ENCODE assay signal across 8 cellular contexts in the genomic region with DNA sequence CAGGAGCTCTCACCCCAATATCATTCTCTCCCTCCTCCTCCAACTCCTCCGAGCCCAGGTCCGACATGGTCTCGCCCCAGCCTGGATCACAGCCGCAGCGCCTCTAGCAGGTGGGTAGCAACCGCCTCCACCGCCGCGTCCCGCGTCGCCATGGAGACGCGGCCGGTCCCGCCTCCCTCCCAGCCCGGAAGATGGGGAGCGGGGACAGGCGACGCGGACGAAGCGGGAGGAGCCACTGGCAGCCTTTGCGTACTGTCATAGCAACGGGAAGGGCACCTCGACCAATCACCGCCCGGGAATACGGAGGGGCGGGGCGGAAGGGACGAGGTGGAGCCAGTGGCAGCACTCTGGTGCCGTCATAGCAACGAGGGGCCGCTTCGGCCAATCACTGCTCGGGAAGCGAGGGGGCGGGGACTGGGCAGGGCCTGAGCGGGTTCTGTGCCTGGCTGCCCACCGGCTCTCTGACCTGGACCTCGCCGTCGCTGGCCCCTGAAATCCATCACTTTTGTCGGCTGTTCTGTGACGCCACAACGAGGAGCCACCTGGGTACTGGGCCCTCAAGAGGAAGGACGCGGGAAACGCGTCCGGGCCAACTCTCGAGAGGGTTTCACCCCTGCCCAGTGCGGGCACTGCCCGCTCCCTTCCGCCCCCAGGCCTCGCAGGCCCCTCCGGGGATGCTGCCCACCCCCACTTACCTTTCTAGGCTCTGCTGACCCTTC. TPM values are rescaled to one million over a fixed set of nuclear protein-coding genes. Genes with fewer than 3 reads are reported as not detected.
DNase-seq lines count a peak whose midpoint lies in the region; ATAC-seq and TF ChIP-seq lines count a peak whose summit lies in the region.

A gene (minus strand): TSS at position 105 of the 719 bp plus-strand sequence. CDS start 38 bp downstream, at position 67.

- H3K27ac ChIP-seq in CD4-positive, alpha-beta T cell (ENCODE audit: low read depth, low read length) = peak within 1 kb of the TSS; percentile 26
- H3K27ac ChIP-seq in dorsolateral prefrontal cortex (peak within 1 kb of the TSS in 57 of 59 donors; percentile 57 to 95 (median 87)), liver (ENCODE audit: low read depth in 1 of 2, low read length in 2 of 2) (peak within 1 kb of the TSS; percentile 35 to 48)

- H3K4me1 Mint-ChIP-seq in CD4-positive, alpha-beta T cell (ENCODE audit: low read depth) = peaks cover 24% of the 10 kb centered on the region
- peaks cover 21% of the 10 kb centered on the region for H3K4me1 Mint-ChIP-seq in activated CD4-positive, alpha-beta memory T cell treated with anti-CD3 and anti-CD28 coated beads for 36 hours (ENCODE audit: low read depth)

- H3K4me3 ChIP-seq in dorsolateral prefrontal cortex (peak within 1 kb of the TSS; percentile 59 to 98 (median 86)), liver (ENCODE audit: low read depth in 1 of 3, low read length in 3 of 3) (peak within 1 kb of the TSS; percentile 63 to 82 (median 67))

- POLR2A ChIA-PET in CD4-positive, alpha-beta T cell (lab: Charles Lee) = interaction anchor here (1.8 to 2.7 kb wide), 2 partner anchors 17 to 31 kb away, joined by 7 to 14 read pairs; a partner anchor contains a TSS
- POLR2A ChIA-PET in activated CD4-positive, alpha-beta memory T cell treated with anti-CD3 and anti-CD28 coated beads for 36 hours (lab: Charles Lee) = interaction anchor here (0.6 to 2.4 kb wide), 3 partner anchors 18 to 87 kb away, joined by 3 to 6 read pairs (median 3); a partner anchor contains a TSS

- under 1% methylated on average over 58 of the region's 58 CpGs for WGBS in liver

- H3K4me3 Mint-ChIP-seq in CD4-positive, alpha-beta T cell = peak within 1 kb of the TSS; percentile 89
- peak within 1 kb of the TSS; percentile 90 for H3K4me3 Mint-ChIP-seq in activated CD4-positive, alpha-beta memory T cell treated with anti-CD3 and anti-CD28 coated beads for 36 hours

- H3K27ac Mint-ChIP-seq in CD4-positive, alpha-beta T cell = peak within 1 kb of the TSS; percentile 84
- peak within 1 kb of the TSS; percentile 67 for H3K27ac Mint-ChIP-seq in activated CD4-positive, alpha-beta memory T cell treated with anti-CD3 and anti-CD28 coated beads for 36 hours

- H3K9me3 ChIP-seq in CD4-positive, alpha-beta T cell (ENCODE audit: control insufficient read depth, low read length) = no peaks in the 10 kb centered on the region
- no peaks in the 10 kb centered on the region for H3K9me3 ChIP-seq in liver (ENCODE audit: control insufficient read depth in 4 of 4, low read length in 3 of 4)

- peak; percentile 97 for ATAC-seq in CD4-positive, alpha-beta T cell (ENCODE audit: poor library complexity)
- ATAC-seq in GM19452 (IDR thresholded peaks at IDR 0.05; ENCODE audit: unreplicated experiment) = peak; percentile 99
- ATAC-seq in HG03575 (IDR thresholded peaks at IDR 0.05; ENCODE audit: extremely low read depth, insufficient number of reproducible peaks, low FRiP score, unreplicated experiment) = peak; percentile 86

- no peaks in the 10 kb centered on the region for H3K27me3 Mint-ChIP-seq in CD4-positive, alpha-beta T cell
- H3K27me3 Mint-ChIP-seq in activated CD4-positive, alpha-beta memory T cell treated with anti-CD3 and anti-CD28 coated beads for 36 hours = peaks cover 1% of the 10 kb centered on the region

- no peaks in the 10 kb centered on the region for H3K27me3 ChIP-seq in CD4-positive, alpha-beta T cell (ENCODE audit: control insufficient read depth, insufficient read depth, low read length)
- H3K27me3 ChIP-seq in dorsolateral prefrontal cortex = no peaks in the 10 kb centered on the region
- H3K27me3 ChIP-seq in liver (ENCODE audit: control insufficient read depth in 4 of 4, insufficient read depth in 4 of 4, low read length in 3 of 4) = no peaks in the 10 kb centered on the region

- H3K9me3 Mint-ChIP-seq in CD4-positive, alpha-beta T cell = no peaks in the 10 kb centered on the region
- no peaks in the 10 kb centered on the region for H3K9me3 Mint-ChIP-seq in activated CD4-positive, alpha-beta memory T cell treated with anti-CD3 and anti-CD28 coated beads for 36 hours

- peak; percentile 16 to 43 for TF ChIP-seq RAD21 in liver (IDR thresholded peaks at IDR 0.05)

- H3K9ac ChIP-seq in liver (ENCODE audit: low read depth in 1 of 2, low read length in 2 of 2) = peak within 1 kb of the TSS; percentile 20 to 84

- H3K36me3 ChIP-seq in liver (ENCODE audit: control insufficient read depth in 4 of 4, insufficient read depth in 3 of 4, low read depth in 1 of 4, low read length in 3 of 4) = no peaks in the 10 kb centered on the region

- H3K36me3 Mint-ChIP-seq in CD4-positive, alpha-beta T cell (ENCODE audit: low read depth) = no peaks in the 10 kb centered on the region
- no peaks in the 10 kb centered on the region for H3K36me3 Mint-ChIP-seq in activated CD4-positive, alpha-beta memory T cell treated with anti-CD3 and anti-CD28 coated beads for 36 hours

- peaks cover 5 to 15% (median 9%) of the 10 kb centered on the region in 4 donors for H3K4me1 ChIP-seq in liver (ENCODE audit: control insufficient read depth in 4 of 4, insufficient read depth in 4 of 4, low read length in 3 of 4)

- DNase-seq in CD4-positive, alpha-beta T cell = peak; percentile 97 to 100 (median 99)
- DNase-seq in NCI-H82 (lab: John Stamatoyannopoulos, UW) = peak; percentile 100
- DNase-seq in activated CD4-positive, alpha-beta memory T cell treated with anti-CD3 and anti-CD28 coated beads for 36 hours = peak; percentile 100
- DNase-seq in dorsolateral prefrontal cortex = peak; percentile 100
- DNase-seq in stimulated activated CD4-positive, alpha-beta T cell treated with anti-CD3 and anti-CD28 coated beads, Interleukin-4, amount 100 ng/mL, for 1 hour = peak; percentile 99

- intact Hi-C loops in CD4-positive, alpha-beta T cell (cut with DNase I, micrococcal nuclease) = loop anchor here (1.0 to 5.0 kb wide), 3 partner anchors 32 to 396 kb away; a partner anchor contains a TSS
- intact Hi-C loops in activated CD4-positive, alpha-beta memory T cell treated with anti-CD3 and anti-CD28 coated beads for 36 hours (cut with micrococcal nuclease) = loop anchor here (1.0 to 2.0 kb wide), 4 partner anchors 18 to 478 kb away; a partner anchor contains a TSS
- intact Hi-C loops in dorsolateral prefrontal cortex (cut with DNase I) = loop anchor here in 1 of 2 donors (5.0 kb wide), 1 partner anchor 36 kb away; no protein-coding TSS in a partner anchor

- TF ChIP-seq CTCF in CD4-positive, alpha-beta T cell (IDR thresholded peaks at IDR 0.05) = no peak
- TF ChIP-seq CTCF in dorsolateral prefrontal cortex (IDR thresholded peaks at IDR 0.05 in 54 of 56, conservative IDR thresholded peaks at IDR 0.05 in 2 of 56; ENCODE audit: low read depth in 1 of 56, partially characterized antibody in 56 of 56) = peak in 10 of 56 donors; percentile 9 to 35 (median 18)
- TF ChIP-seq CTCF in liver (IDR thresholded peaks at IDR 0.05; ENCODE audit: low read depth, low read length, missing input control) = no peak

- CTCF ChIA-PET in CD4-positive, alpha-beta T cell (lab: Charles Lee) = no interaction called here
- CTCF ChIA-PET in activated CD4-positive, alpha-beta memory T cell treated with anti-CD3 and anti-CD28 coated beads for 36 hours (lab: Charles Lee) = interaction anchor here (1.1 kb wide), 1 partner anchor 115 kb away, joined by 3 read pairs; no protein-coding TSS in a partner anchor

TF ChIP-seq in liver, 16 proteins besides CTCF, POLR2A, EP300 and RAD21 (continues in another document):
- TF ChIP-seq GABPA (IDR thresholded peaks at IDR 0.05 in 1 of 2, conservative IDR thresholded peaks at IDR 0.05 in 1 of 2) (peak in 1 of 2 donors; percentile 85), JUND (IDR thresholded peaks at IDR 0.05) (no peak), TAF1 (conservative IDR thresholded peaks at IDR 0.05) (no peak), HNF4G (IDR thresholded peaks at IDR 0.05) (no peak), EGR1 (IDR thresholded peaks at IDR 0.05; ENCODE audit: low read depth in 2 of 2) (no peak), YY1 (IDR thresholded peaks at IDR 0.05) (peak; percentile 59), FOXA2 (IDR thresholded peaks at IDR 0.05) (no peak), NR2F2 (IDR thresholded peaks at IDR 0.05) (no peak), SP1 (IDR thresholded peaks at IDR 0.05) (peak; percentile 92), RXRA (IDR thresholded peaks at IDR 0.05) (no peak), FOXA1 (IDR thresholded peaks at IDR 0.05) (no peak), HNF4A (conservative IDR thresholded peaks at IDR 0.05) (no peak)
- TF ChIP-seq, protein P1, sequence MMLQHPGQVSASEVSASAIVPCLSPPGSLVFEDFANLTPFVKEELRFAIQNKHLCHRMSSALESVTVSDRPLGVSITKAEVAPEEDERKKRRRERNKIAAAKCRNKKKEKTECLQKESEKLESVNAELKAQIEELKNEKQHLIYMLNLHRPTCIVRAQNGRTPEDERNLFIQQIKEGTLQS (IDR thresholded peaks at IDR 0.05) = no peak
- TF ChIP-seq, protein P2, sequence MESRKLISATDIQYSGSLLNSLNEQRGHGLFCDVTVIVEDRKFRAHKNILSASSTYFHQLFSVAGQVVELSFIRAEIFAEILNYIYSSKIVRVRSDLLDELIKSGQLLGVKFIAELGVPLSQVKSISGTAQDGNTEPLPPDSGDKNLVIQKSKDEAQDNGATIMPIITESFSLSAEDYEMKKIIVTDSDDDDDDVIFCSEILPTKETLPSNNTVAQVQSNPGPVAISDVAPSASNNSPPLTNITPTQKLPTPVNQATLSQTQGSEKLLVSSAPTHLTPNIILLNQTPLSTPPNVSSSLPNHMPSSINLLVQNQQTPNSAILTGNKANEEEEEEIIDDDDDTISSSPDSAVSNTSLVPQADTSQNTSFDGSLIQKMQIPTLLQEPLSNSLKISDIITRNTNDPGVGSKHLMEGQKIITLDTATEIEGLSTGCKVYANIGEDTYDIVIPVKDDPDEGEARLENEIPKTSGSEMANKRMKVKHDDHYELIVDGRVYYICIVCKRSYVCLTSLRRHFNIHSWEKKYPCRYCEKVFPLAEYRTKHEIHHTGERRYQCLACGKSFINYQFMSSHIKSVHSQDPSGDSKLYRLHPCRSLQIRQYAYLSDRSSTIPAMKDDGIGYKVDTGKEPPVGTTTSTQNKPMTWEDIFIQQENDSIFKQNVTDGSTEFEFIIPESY (IDR thresholded peaks at IDR 0.05) = no peak

RNA-seq across cellular contexts. Expression of the gene that starts here (rescaled TPM):
- total RNA-seq in CD4-positive, alpha-beta T cell = under 1 TPM; 0.34 to 0.38 TPM
- total RNA-seq in activated CD4-positive, alpha-beta memory T cell treated with anti-CD3 and anti-CD28 coated beads for 36 hours = under 1 TPM; 0.38 to 0.53 TPM
- 10 to 100 TPM in 14 of 120 experiments, 1 to 10 TPM in 106; 3.5 to 12.9 (median 7.5) TPM for total RNA-seq in dorsolateral prefrontal cortex
- under 1 TPM; 0.09 to 0.17 TPM for total RNA-seq in liver
- polyA plus RNA-seq in liver = under 1 TPM in 1 of 2 donors, not detected in 1; 0.16 TPM

Comparison
In these comparisons a context has a peak if more than half of its experiments do, and no peak if none do; other contexts are left out.
1. Peak in every context shown above with its lines: DNase-seq, ATAC-seq, H3K4me3 ChIP-seq and H3K27ac ChIP-seq.
2. Peak in DNase-seq, ATAC-seq and H3K27ac ChIP-seq in CD4-positive, alpha-beta T cell; RNA of the gene not detected or under 1 TPM.
3. Peak in DNase-seq in activated CD4-positive, alpha-beta memory T cell treated with anti-CD3 and anti-CD28 coated beads for 36 hours; RNA of the gene not detected or under 1 TPM.
4. H3K27ac ChIP-seq: peak in every context shown above with its lines; median percentile 87 in dorsolateral prefrontal cortex; 42 in liver; 26 in CD4-positive, alpha-beta T cell.